In the genomic region with DNA sequence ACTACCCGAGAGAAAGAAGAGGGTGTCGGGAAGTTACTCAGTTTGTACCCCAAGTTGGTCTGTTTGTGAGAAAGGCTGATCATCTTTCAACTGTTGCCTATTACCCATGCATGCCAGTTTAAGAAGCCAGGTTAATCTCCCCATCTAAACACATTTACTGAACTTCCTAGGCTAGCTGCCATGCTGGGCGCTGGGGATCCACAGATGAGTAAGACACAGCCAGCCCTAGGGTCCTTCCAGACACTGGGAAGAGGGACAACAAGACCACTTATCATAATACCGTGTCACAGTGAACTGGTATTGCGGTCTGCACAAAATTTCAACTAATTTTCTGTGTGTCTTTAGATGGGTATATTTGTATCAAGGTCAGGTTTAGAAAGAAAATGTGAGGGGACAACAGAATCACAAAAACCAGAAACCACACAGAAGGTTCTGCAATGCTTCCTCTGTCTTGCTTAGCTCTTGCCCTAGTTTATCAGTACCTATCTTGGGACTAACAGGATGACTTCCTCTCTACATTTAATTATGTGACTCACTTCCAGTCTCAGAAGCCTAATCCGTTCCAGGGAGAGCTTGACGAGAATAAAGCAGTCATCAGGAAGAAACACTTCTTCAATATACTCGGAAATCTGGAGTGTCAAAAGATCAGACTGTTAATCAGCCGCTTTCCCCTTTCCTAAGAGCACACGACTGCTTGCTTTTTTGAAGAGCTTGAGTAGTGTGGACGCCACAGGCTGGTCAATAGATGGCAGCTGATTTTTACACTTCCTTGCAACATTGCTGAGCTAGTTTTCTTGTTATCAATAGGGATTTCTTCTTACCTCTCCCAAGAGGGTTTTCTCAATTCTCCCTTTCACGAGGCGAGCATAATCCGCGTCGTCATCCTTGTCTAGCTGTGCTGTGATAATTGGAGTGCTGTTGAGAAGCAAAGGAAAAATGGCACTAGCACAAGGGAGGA, we compare ENCODE assay signal across 12 cellular contexts. TPM values are rescaled to one million over a fixed set of nuclear protein-coding genes. Genes with fewer than 3 reads are reported as not detected.
DNase-seq lines count a peak whose midpoint lies in the region; ATAC-seq and TF ChIP-seq lines count a peak whose summit lies in the region.
"Had no signal": no experiment of that assay in that cellular context is flagged by ENCODE, and none has a peak within 500 bp of the region (broad histone marks: within the 10 kb centered on the region; RNA-seq: fewer than 3 reads in every experiment).

No MANE protein-coding gene starts in this region.

- H3K27me3 Mint-ChIP-seq in brain (peaks cover 3% of the 10 kb centered on the region), nephron progenitor cell (ENCODE audit: low read depth, poor library complexity) (peaks cover 5% of the 10 kb centered on the region)
- H3K27me3 Mint-ChIP-seq in activated naive CD8-positive, alpha-beta T cell treated with anti-CD3 and anti-CD28 coated beads, Interleukin-2, amount 50 U/mL, for 24 hours = no peaks in the 10 kb centered on the region

- WGBS in thyroid gland, 2 donors = 80 to 86% methylated on average over 16 of the region's 16 CpGs

- H3K4me3 Mint-ChIP-seq in brain (peak overlapping the region in 1 of 5 experiments; percentile 18), nephron progenitor cell (no peak overlapping the region)
- H3K4me3 Mint-ChIP-seq in activated naive CD8-positive, alpha-beta T cell treated with anti-CD3 and anti-CD28 coated beads, Interleukin-2, amount 50 U/mL, for 24 hours = no peak overlapping the region
- H3K4me3 Mint-ChIP-seq: T-helper 1 cell treated with Interleukin-12 subunit alpha and Interleukin-12 subunit beta and Interleukin-4 antibody, amounts not matched to agents 30 μg/mL and 1 μg/mL, for 36 hours had no signal

- peak overlapping the region in 1 of 3 donors; percentile 2 for H3K27ac ChIP-seq in thyroid gland
- H3K27ac ChIP-seq: thoracic aorta had no signal

- H3K9me3 ChIP-seq in thyroid gland = no peaks in the 10 kb centered on the region
- H3K9me3 ChIP-seq: thoracic aorta had no signal

- H3K9me3 Mint-ChIP-seq in brain = no peaks in the 10 kb centered on the region
- H3K9me3 Mint-ChIP-seq in nephron progenitor cell = no peaks in the 10 kb centered on the region
- H3K9me3 Mint-ChIP-seq in activated naive CD8-positive, alpha-beta T cell treated with anti-CD3 and anti-CD28 coated beads, Interleukin-2, amount 50 U/mL, for 24 hours = no peaks in the 10 kb centered on the region
- H3K9me3 Mint-ChIP-seq: T-helper 1 cell treated with Interleukin-12 subunit alpha and Interleukin-12 subunit beta and Interleukin-4 antibody, amounts not matched to agents 30 μg/mL and 1 μg/mL, for 36 hours had no signal

- intact Hi-C loops in thyroid gland (cut with DNase I) = no loop called here

- H3K4me1 ChIP-seq in thyroid gland = no peaks in the 10 kb centered on the region

- H3K36me3 Mint-ChIP-seq in brain = peaks cover 90% of the 10 kb centered on the region
- peaks cover 74% of the 10 kb centered on the region for H3K36me3 Mint-ChIP-seq in nephron progenitor cell (ENCODE audit: low read depth)
- H3K36me3 Mint-ChIP-seq in activated naive CD8-positive, alpha-beta T cell treated with anti-CD3 and anti-CD28 coated beads, Interleukin-2, amount 50 U/mL, for 24 hours (ENCODE audit: low read depth) = peaks cover 62% of the 10 kb centered on the region

- H3K4me1 Mint-ChIP-seq in brain (peaks cover 59% of the 10 kb centered on the region), nephron progenitor cell (no peaks in the 10 kb centered on the region)
- H3K4me1 Mint-ChIP-seq in activated naive CD8-positive, alpha-beta T cell treated with anti-CD3 and anti-CD28 coated beads, Interleukin-2, amount 50 U/mL, for 24 hours = no peaks in the 10 kb centered on the region

- in situ Hi-C loops in KBM-7 (cut with MboI; ENCODE audit: low pct_unique_long_range_greater_than_20kb, low sequenced_read_pairs) = no loop called here

- H3K27me3 ChIP-seq in thyroid gland = no peaks in the 10 kb centered on the region

- H3K36me3 ChIP-seq in thyroid gland = peaks cover 53 to 80% of the 10 kb centered on the region in 2 donors

- TF ChIP-seq POLR2A in thyroid gland (IDR thresholded peaks at IDR 0.05) = no peak

- no peak overlapping the region for H3K4me3 ChIP-seq in thyroid gland (replicated peaks in 1 of 3)
- H3K4me3 ChIP-seq: thoracic aorta had no signal

- ATAC-seq in activated naive CD8-positive, alpha-beta T cell treated with anti-CD3 and anti-CD28 coated beads, Interleukin-2, amount 50 U/mL, for 24 hours = no peak
- no peak for ATAC-seq in GM18498 (IDR thresholded peaks at IDR 0.05; ENCODE audit: unreplicated experiment)

- H3K27ac Mint-ChIP-seq in brain (peak overlapping the region; percentile 77 to 98 (median 90)), nephron progenitor cell (peak overlapping the region; percentile 61)
- no peak overlapping the region for H3K27ac Mint-ChIP-seq in activated naive CD8-positive, alpha-beta T cell treated with anti-CD3 and anti-CD28 coated beads, Interleukin-2, amount 50 U/mL, for 24 hours
- H3K27ac Mint-ChIP-seq: T-helper 1 cell treated with Interleukin-12 subunit alpha and Interleukin-12 subunit beta and Interleukin-4 antibody, amounts not matched to agents 30 μg/mL and 1 μg/mL, for 36 hours had no signal

- DNase-seq in AG20443 (ENCODE audit: low spot score) = peak; percentile 63
- peak; percentile 40 for DNase-seq in KBM-7
- no peak for DNase-seq in nephron progenitor cell
- no peak for DNase-seq in Ammon's horn (ENCODE audit: low spot score)
- no peak for DNase-seq in activated naive CD8-positive, alpha-beta T cell treated with anti-CD3 and anti-CD28 coated beads, Interleukin-2, amount 50 U/mL, for 24 hours
- DNase-seq in thyroid gland = no peak
- DNase-seq: Calu3, NCI-H524 had no signal

- TF ChIP-seq CTCF in brain (conservative IDR thresholded peaks at IDR 0.05) (no peak), nephron progenitor cell (IDR thresholded peaks at IDR 0.05) (no peak), thyroid gland (IDR thresholded peaks at IDR 0.05) (no peak)

RNA-seq across cellular contexts. Expression of gene POLR3A, which starts 45.7 kb away (rescaled TPM):
- 15.5 TPM for polyA plus RNA-seq in brain (ENCODE audit: insufficient read depth, low read depth, low replicate concordance)
- 10 to 100 TPM; 14.5 to 21.5 (median 16.6) TPM for total RNA-seq in thyroid gland

RNA-seq across cellular contexts. Expression of gene RPS24, which starts 50.0 kb away (rescaled TPM):
- 1,805 TPM for polyA plus RNA-seq in brain (ENCODE audit: insufficient read depth, low read depth, low replicate concordance)
- total RNA-seq in thyroid gland = 1,000 to 10,000 TPM; 1,742 to 3,992 (median 2,045) TPM

RNA-seq across cellular contexts. Expression of gene DLG5, which starts 57.1 kb away (rescaled TPM):
- polyA plus RNA-seq in brain (ENCODE audit: insufficient read depth, low read depth, low replicate concordance) = 20.7 TPM
- 10 to 100 TPM; 45.4 to 92.4 (median 61.2) TPM for total RNA-seq in thyroid gland

Comparison
In these comparisons a context has a peak if more than half of its experiments do, and no peak if none do; other contexts are left out.
1. DNase-seq: peak in AG20443 (single experiment) and KBM-7 (single experiment); none in nephron progenitor cell (single experiment), Ammon's horn (single experiment), activated naive CD8-positive, alpha-beta T cell treated with anti-CD3 and anti-CD28 coated beads, Interleukin-2, amount 50 U/mL, for 24 hours (single experiment) and thyroid gland (0 of 2).